Comparison of ENCODE assay signal across 10 cellular contexts in the genomic region with DNA sequence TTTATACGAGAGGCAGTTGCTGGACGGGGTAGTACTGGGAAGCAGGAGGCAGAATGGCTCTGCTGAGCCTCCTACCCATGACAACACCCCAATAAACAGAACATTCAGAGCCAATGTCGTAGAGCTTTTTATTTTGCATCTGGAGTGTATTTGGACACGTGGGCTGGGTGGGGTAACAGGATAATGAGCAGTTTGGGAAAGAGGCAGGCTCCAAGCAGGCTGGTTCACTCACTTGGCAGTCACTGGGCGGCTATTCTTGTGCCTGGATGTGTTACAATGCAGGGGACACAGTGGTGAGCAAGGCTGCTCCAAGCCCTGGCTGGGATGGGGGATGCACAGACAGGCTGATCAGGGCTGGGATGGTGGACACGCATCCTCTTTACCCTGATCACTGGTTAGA. TPM values are rescaled to one million over a fixed set of nuclear protein-coding genes. Genes with fewer than 3 reads are reported as not detected.
DNase-seq lines count a peak whose midpoint lies in the region; ATAC-seq and TF ChIP-seq lines count a peak whose summit lies in the region.
"Had no signal": no experiment of that assay in that cellular context is flagged by ENCODE, and none has a peak within 500 bp of the region (broad histone marks: within the 10 kb centered on the region; RNA-seq: fewer than 3 reads in every experiment).

No MANE protein-coding gene starts in this region.

- DNase-seq in AG08395 (ENCODE audit: low spot score) (peak; percentile 82), WERI-Rb-1 (no peak), glutamatergic neuron (no peak), occipital lobe (lab: John Stamatoyannopoulos, UW) (peak; percentile 72), SKM-1 treated with dmso at 0.1 percent for 144 hours (lab: John Stamatoyannopoulos, UW; ENCODE audit: unreplicated experiment) (no peak), DMS153 treated with DMSO at 0.1 percent for 48 hours (lab: John Stamatoyannopoulos, UW; ENCODE audit: unreplicated experiment) (no peak)
- no peak for DNase-seq in stimulated activated CD4-positive, alpha-beta T cell treated with anti-CD3 and anti-CD28 coated beads, Interleukin-15, amount 100 ng/mL, for 24 hours
- DNase-seq: KBM-7 had no signal

- peaks cover 21% of the 10 kb centered on the region for H3K36me3 ChIP-seq in WERI-Rb-1

- no peaks in the 10 kb centered on the region for H3K27me3 ChIP-seq in WERI-Rb-1 (ENCODE audit: insufficient read depth, low read depth, severe bottlenecking)

- H3K27me3 Mint-ChIP-seq in glutamatergic neuron (ENCODE audit: unreplicated experiment), result peaks cover 19% of the 10 kb centered on the region

- no peak for TF ChIP-seq CTCF in WERI-Rb-1 (IDR thresholded peaks at IDR 0.05; ENCODE audit: low read depth, low read length)
- no peak for TF ChIP-seq CTCF in glutamatergic neuron (IDR thresholded peaks at IDR 0.05; ENCODE audit: partially characterized antibody, unreplicated experiment)

- H3K27ac Mint-ChIP-seq in glutamatergic neuron (ENCODE audit: unreplicated experiment), result peak overlapping the region; percentile 71

- peaks cover 15% of the 10 kb centered on the region for H3K9me3 Mint-ChIP-seq in glutamatergic neuron (ENCODE audit: unreplicated experiment)

- no peak overlapping the region for H3K4me3 ChIP-seq in WERI-Rb-1 (ENCODE audit: low read depth, low read length)

- no peaks in the 10 kb centered on the region for H3K36me3 Mint-ChIP-seq in glutamatergic neuron (ENCODE audit: unreplicated experiment)

- peak overlapping the region; percentile 78 for H3K4me3 Mint-ChIP-seq in glutamatergic neuron (ENCODE audit: unreplicated experiment)

- no peak for ATAC-seq in GM21619 (IDR thresholded peaks at IDR 0.05; ENCODE audit: unreplicated experiment)

- peaks cover 27% of the 10 kb centered on the region for H3K4me1 Mint-ChIP-seq in glutamatergic neuron (ENCODE audit: low read depth, unreplicated experiment)

- no peaks in the 10 kb centered on the region for H3K9me3 ChIP-seq in WERI-Rb-1 (ENCODE audit: severe bottlenecking)

- H3K27ac ChIP-seq in WERI-Rb-1, result peak overlapping the region; percentile 35

RNA-seq across cellular contexts. Expression of gene ACTMAP, which starts 9.5 kb away (rescaled TPM):
- total RNA-seq in glutamatergic neuron (ENCODE audit: unreplicated experiment) (20.7 TPM), occipital lobe (0.31 TPM)

RNA-seq across cellular contexts. Expression of gene SNRPA, which starts 10.3 kb away (rescaled TPM):
- total RNA-seq in glutamatergic neuron (ENCODE audit: unreplicated experiment) (70.3 TPM), occipital lobe (17.0 TPM)

RNA-seq across cellular contexts. Expression of gene ITPKC, which starts 23.8 kb away (rescaled TPM):
- 13.8 TPM for total RNA-seq in glutamatergic neuron (ENCODE audit: unreplicated experiment)
- total RNA-seq in occipital lobe, result 10.0 TPM

RNA-seq across cellular contexts. Expression of gene COQ8B, which starts 24.1 kb away (rescaled TPM):
- 49.9 TPM for total RNA-seq in glutamatergic neuron (ENCODE audit: unreplicated experiment)
- total RNA-seq in occipital lobe, result 28.2 TPM

RNA-seq across cellular contexts. Expression of gene MIA, which starts 34.6 kb away (rescaled TPM):
- not detected for total RNA-seq in glutamatergic neuron (ENCODE audit: unreplicated experiment)
- not detected for total RNA-seq in occipital lobe
- total RNA-seq: renal cortical epithelial cell had no signal

Comparison
In these comparisons a context has a peak if more than half of its experiments do, and no peak if none do; other contexts are left out.
1. DNase-seq: peak in AG08395 (single experiment) and occipital lobe (single experiment); none in WERI-Rb-1 (single experiment), glutamatergic neuron (single experiment), SKM-1 treated with dmso at 0.1 percent for 144 hours (single experiment), DMS153 treated with DMSO at 0.1 percent for 48 hours (single experiment) and stimulated activated CD4-positive, alpha-beta T cell treated with anti-CD3 and anti-CD28 coated beads, Interleukin-15, amount 100 ng/mL, for 24 hours (single experiment).
2. RNA of gene ACTMAP, which starts 9.5 kb away (total RNA-seq): 20.7 TPM in glutamatergic neuron (single experiment); 0.31 TPM in occipital lobe (single experiment); every median in the first group is over 10 times any median in the second.